ENCODE assay signal across 20 cellular contexts in the genomic region with DNA sequence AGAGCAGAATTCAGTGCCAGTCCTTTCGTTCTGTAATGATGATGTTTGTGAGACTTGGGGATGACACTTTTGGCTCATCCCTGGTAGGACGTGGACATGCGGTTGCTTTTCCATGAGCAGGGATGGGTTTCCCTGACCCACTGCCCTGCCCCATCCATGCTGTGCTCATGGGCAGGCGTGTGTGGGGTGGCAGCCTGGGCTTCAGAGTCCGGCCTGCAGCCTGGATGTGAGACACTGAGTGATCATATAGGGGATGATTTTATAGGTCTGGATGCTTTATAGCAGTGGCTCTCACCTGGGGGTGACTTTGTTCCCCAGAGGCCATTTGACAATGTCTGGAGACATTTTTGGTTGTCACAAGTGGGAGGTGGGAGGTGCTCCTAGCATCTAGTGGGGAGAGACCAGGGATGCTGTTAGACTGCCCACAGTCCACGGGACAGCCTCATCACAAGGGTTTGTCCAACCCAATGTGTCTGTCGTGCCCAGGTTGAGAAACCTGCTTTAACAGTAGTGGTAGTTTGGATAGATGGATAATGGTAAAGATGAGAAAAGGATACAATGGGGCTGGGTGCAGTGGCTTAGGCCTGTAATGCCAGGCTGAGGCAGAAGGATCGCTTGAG. TPM values are rescaled to one million over a fixed set of nuclear protein-coding genes. Genes with fewer than 3 reads are reported as not detected.
"Had no signal": no experiment of that assay in that cellular context is flagged by ENCODE, and none has a peak within 500 bp of the region (broad histone marks: within the 10 kb centered on the region; RNA-seq: fewer than 3 reads in every experiment).

No MANE protein-coding gene starts in this region.

- H3K4me3 Mint-ChIP-seq: activated T-helper 17 cell treated with anti-CD3 and anti-CD28 coated beads, Interleukin-2, amount 50 U/mL, for 72 hours; immature natural killer cell; nephron progenitor cell; stimulated activated memory B cell treated with anti-CD40 and anti-IgM and Interleukin-4, amounts not matched to agents 10 μg/mL and 1 μg/mL and 100 μg/mL, for 72 hours had no signal

- H3K4me3 ChIP-seq: breast epithelium, hepatocyte, mucosa of descending colon, right lobe of liver had no signal

- H3K27me3 ChIP-seq: breast epithelium, foreskin keratinocyte, hepatocyte, right lobe of liver had no signal

- FAIRE-seq: small intestine had no signal

- H3K36me3 Mint-ChIP-seq: activated naive CD4-positive, alpha-beta T cell treated with anti-CD3 and anti-CD28 coated beads, Interleukin-2, amount 50 U/mL, for 72 hours; immature natural killer cell; stimulated activated memory B cell treated with anti-CD40 and anti-IgM and Interleukin-4, amounts not matched to agents 10 μg/mL and 1 μg/mL and 100 μg/mL, for 72 hours had no signal

- H3K9me3 Mint-ChIP-seq: activated naive CD4-positive, alpha-beta T cell treated with anti-CD3 and anti-CD28 coated beads, Interleukin-2, amount 50 U/mL, for 72 hours; activated T-helper 17 cell treated with anti-CD3 and anti-CD28 coated beads, Interleukin-2, amount 50 U/mL, for 72 hours; immature natural killer cell; nephron progenitor cell; stimulated activated memory B cell treated with anti-CD40 and anti-IgM and Interleukin-4, amounts not matched to agents 10 μg/mL and 1 μg/mL and 100 μg/mL, for 72 hours had no signal

- H3K4me1 ChIP-seq: foreskin keratinocyte had no signal

- DNase-seq: activated CD4-positive, alpha-beta T cell treated with anti-CD3 and anti-CD28 coated beads for 1 hour; activated CD4-positive, alpha-beta T cell treated with anti-CD3 and anti-CD28 coated beads, Interleukin-2, amount 50 U/mL, for 1 hour; dermis blood vessel endothelial cell; effector CD8-positive, alpha-beta T cell; foreskin keratinocyte; immature natural killer cell; left ventricle myocardium superior; mucosa of descending colon; nephron progenitor cell; nucleus accumbens; small intestine; stimulated activated CD4-positive, alpha-beta T cell treated with anti-CD3 and anti-CD28 coated beads, Interleukin-2, amount 100 ng/mL, for 24 hours; trophoblast cell had no signal

- ATAC-seq: activated naive CD4-positive, alpha-beta T cell treated with anti-CD3 and anti-CD28 coated beads, Interleukin-2, amount 50 U/mL, for 72 hours; activated T-helper 17 cell treated with anti-CD3 and anti-CD28 coated beads, Interleukin-2, amount 50 U/mL, for 72 hours; foreskin keratinocyte; left ventricle myocardium superior; mucosa of descending colon; right lobe of liver; SK-N-SH treated with all-trans-retinoic acid at 6 μM for 48 hours; stimulated activated memory B cell treated with anti-CD40 and anti-IgM and Interleukin-4, amounts not matched to agents 10 μg/mL and 1 μg/mL and 100 μg/mL, for 72 hours had no signal

- H3K9me3 ChIP-seq: breast epithelium, mucosa of descending colon, right lobe of liver had no signal

- H3K27me3 Mint-ChIP-seq: activated T-helper 17 cell treated with anti-CD3 and anti-CD28 coated beads, Interleukin-2, amount 50 U/mL, for 72 hours had no signal

- H3K36me3 ChIP-seq: breast epithelium, right lobe of liver had no signal

- H3K27ac Mint-ChIP-seq: activated T-helper 17 cell treated with anti-CD3 and anti-CD28 coated beads, Interleukin-2, amount 50 U/mL, for 72 hours; immature natural killer cell; nephron progenitor cell; stimulated activated memory B cell treated with anti-CD40 and anti-IgM and Interleukin-4, amounts not matched to agents 10 μg/mL and 1 μg/mL and 100 μg/mL, for 72 hours had no signal

- H3K27ac ChIP-seq: breast epithelium, foreskin keratinocyte, hepatocyte, right lobe of liver had no signal

RNA-seq across cellular contexts. Expression of a gene that starts 38.9 kb away (rescaled TPM):
- total RNA-seq: foreskin keratinocyte had no signal
